In genomic region chr18:136433-136832, GRCh38 we compare ENCODE assay signal across 10 cellular contexts. TPM values are rescaled to one million over a fixed set of nuclear protein-coding genes. Genes with fewer than 3 reads are reported as not detected.
DNase-seq lines count a peak whose midpoint lies in the region; ATAC-seq and TF ChIP-seq lines count a peak whose summit lies in the region.
"Had no signal": no experiment of that assay in that cellular context is flagged by ENCODE, and none has a peak within 500 bp of the region (broad histone marks: within the 10 kb centered on the region; RNA-seq: fewer than 3 reads in every experiment).

No MANE protein-coding gene starts in this region.

- no peak for TF ChIP-seq CTCF in colonic mucosa (IDR thresholded peaks at IDR 0.05)

- H3K4me1 ChIP-seq in aorta (ENCODE audit: control insufficient read depth in 1 of 2, insufficient read depth in 2 of 2, low read length in 2 of 2), result no peaks in the 10 kb centered on the region
- no peaks in the 10 kb centered on the region for H3K4me1 ChIP-seq in colonic mucosa

- no peaks in the 10 kb centered on the region for H3K9me3 Mint-ChIP-seq in activated T-helper 17 cell treated with anti-CD3 and anti-CD28 coated beads, Interleukin-2, amount 50 U/mL, for 72 hours

- peak; percentile 47 for DNase-seq in H4 (ENCODE audit: low spot score)
- peak; percentile 26 for DNase-seq in OCI-M1 (lab: John Stamatoyannopoulos, UW)
- peak; percentile 41 for DNase-seq in stimulated activated CD4-positive, alpha-beta T cell treated with anti-CD3 and anti-CD28 coated beads, Interleukin-1b, Interleukin-23, amount 100 ng/mL, for 48 hours
- DNase-seq in hippocampal formation (lab: John Stamatoyannopoulos, UW), result no peak
- no peak for DNase-seq in HPDE6-E6E7 (ENCODE audit: extremely low spot score)
- DNase-seq in aorta, result no peak
- no peak for DNase-seq in colonic mucosa
- DNase-seq: NCI-H187 had no signal

- 71 to 72% methylated on average over 7 of the region's 7 CpGs for WGBS in aorta, 2 donors

- intact Hi-C loops in aorta (cut with DNase I) (no loop called here), colonic mucosa (cut with DNase I) (no loop called here)

- no peak overlapping the region for H3K27ac Mint-ChIP-seq in activated T-helper 17 cell treated with anti-CD3 and anti-CD28 coated beads, Interleukin-2, amount 50 U/mL, for 72 hours
- H3K27ac Mint-ChIP-seq: progenitor cell of endocrine pancreas had no signal

- peak; percentile 88 for ATAC-seq in activated T-helper 17 cell treated with anti-CD3 and anti-CD28 coated beads, Interleukin-2, amount 50 U/mL, for 72 hours (replicated peaks)
- ATAC-seq in aorta (ENCODE audit: low FRiP score), result no peak

- no peak overlapping the region for H3K4me3 ChIP-seq in aorta (ENCODE audit: low read length in 2 of 2)
- no peak overlapping the region for H3K4me3 ChIP-seq in colonic mucosa

- H3K27me3 ChIP-seq in aorta (ENCODE audit: control insufficient read depth in 1 of 2, insufficient read depth in 2 of 2, low read length in 1 of 2) (no peaks in the 10 kb centered on the region), colonic mucosa (no peaks in the 10 kb centered on the region)

- H3K9me3 ChIP-seq in aorta (ENCODE audit: control insufficient read depth, low read length) (no peaks in the 10 kb centered on the region), colonic mucosa (no peaks in the 10 kb centered on the region)

- no peak overlapping the region for H3K9ac ChIP-seq in colonic mucosa (ENCODE audit: low read depth in 2 of 2, low read length in 2 of 2)

- no peaks in the 10 kb centered on the region for H3K27me3 Mint-ChIP-seq in activated T-helper 17 cell treated with anti-CD3 and anti-CD28 coated beads, Interleukin-2, amount 50 U/mL, for 72 hours
- H3K27me3 Mint-ChIP-seq: progenitor cell of endocrine pancreas had no signal

- H3K27ac ChIP-seq in aorta (ENCODE audit: low read depth in 1 of 2, low read length in 2 of 2) (no peak overlapping the region), colonic mucosa (no peak overlapping the region)

- H3K36me3 ChIP-seq in aorta (ENCODE audit: control insufficient read depth in 1 of 2, insufficient read depth in 2 of 2, low read length in 1 of 2), result no peaks in the 10 kb centered on the region
- H3K36me3 ChIP-seq in colonic mucosa, result no peaks in the 10 kb centered on the region

- H3K4me1 Mint-ChIP-seq in activated T-helper 17 cell treated with anti-CD3 and anti-CD28 coated beads, Interleukin-2, amount 50 U/mL, for 72 hours, result no peaks in the 10 kb centered on the region

- H3K4me3 Mint-ChIP-seq in activated T-helper 17 cell treated with anti-CD3 and anti-CD28 coated beads, Interleukin-2, amount 50 U/mL, for 72 hours, result peak overlapping the region; percentile 23

- H3K36me3 Mint-ChIP-seq in activated T-helper 17 cell treated with anti-CD3 and anti-CD28 coated beads, Interleukin-2, amount 50 U/mL, for 72 hours (ENCODE audit: low read depth), result no peaks in the 10 kb centered on the region

RNA-seq across cellular contexts. Expression of gene USP14, which starts 21.9 kb away (rescaled TPM):
- total RNA-seq in H4 (2014; rRNA removed; shearing (Covaris generic)), result 21.5 and 23.5 TPM in 2 replicates
- total RNA-seq in activated T-helper 17 cell treated with anti-CD3 and anti-CD28 coated beads, Interleukin-2, amount 50 U/mL, for 72 hours, result 10 to 100 TPM; 51.0 to 96.6 TPM
- total RNA-seq in aorta (10 to 100 TPM; 45.8 to 49.4 TPM), colonic mucosa (10 to 100 TPM; 36.0 to 55.9 TPM)
- polyA plus RNA-seq in aorta, result 10 to 100 TPM; 20.3 to 22.7 TPM

Comparison
In these comparisons a context has a peak if more than half of its experiments do, and no peak if none do; other contexts are left out.
1. DNase-seq: peak in H4 (single experiment), OCI-M1 (single experiment) and stimulated activated CD4-positive, alpha-beta T cell treated with anti-CD3 and anti-CD28 coated beads, Interleukin-1b, Interleukin-23, amount 100 ng/mL, for 48 hours (single experiment); none in hippocampal formation (0 of 2), HPDE6-E6E7 (single experiment), aorta (0 of 2) and colonic mucosa (single experiment).